ENCODE assay signal across 14 cellular contexts in the genomic region with DNA sequence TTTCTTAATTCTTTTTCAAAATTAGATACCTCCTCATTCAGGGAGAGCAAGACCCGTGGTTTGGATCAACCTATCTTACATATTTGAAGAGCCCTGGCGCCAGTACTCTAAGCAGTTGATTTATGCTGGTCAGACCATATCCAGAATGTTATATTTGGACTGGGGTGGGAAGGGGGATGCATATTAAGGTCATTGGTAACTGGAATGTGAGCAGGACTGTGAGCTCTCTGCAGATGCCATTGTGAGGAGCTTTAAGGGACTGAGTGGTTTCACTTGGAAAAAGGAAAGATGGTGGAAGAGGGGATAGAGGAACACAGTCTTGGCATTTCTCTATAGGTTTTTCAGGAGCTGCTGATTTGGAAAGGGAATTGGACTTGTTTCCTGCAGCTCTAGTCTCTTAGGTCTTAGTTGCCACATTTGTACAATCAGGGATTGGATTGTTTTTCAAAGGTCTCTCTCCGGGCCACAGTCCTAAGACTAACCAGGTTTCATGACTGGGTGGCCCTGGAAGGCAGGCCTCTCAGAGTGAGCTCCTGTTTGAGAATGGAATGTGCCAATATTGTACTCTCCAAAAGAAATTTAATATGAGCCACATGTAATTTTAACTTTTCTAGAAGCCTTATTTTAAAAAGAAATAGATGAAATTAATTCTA. TPM values are rescaled to one million over a fixed set of nuclear protein-coding genes. Genes with fewer than 3 reads are reported as not detected.
DNase-seq lines count a peak whose midpoint lies in the region; ATAC-seq and TF ChIP-seq lines count a peak whose summit lies in the region.
"Had no signal": no experiment of that assay in that cellular context is flagged by ENCODE, and none has a peak within 500 bp of the region (broad histone marks: within the 10 kb centered on the region; RNA-seq: fewer than 3 reads in every experiment).

No MANE protein-coding gene starts in this region.

- no peak overlapping the region for H3K9ac ChIP-seq in fibroblast of lung (ENCODE audit: insufficient read depth, low read length)
- H3K9ac ChIP-seq in smooth muscle cell (ENCODE audit: low read depth) = peak overlapping the region; percentile 11

- H3F3A ChIP-seq in smooth muscle cell (ENCODE audit: low read depth) = peaks cover 19% of the 10 kb centered on the region

- no peaks in the 10 kb centered on the region for H3K79me2 ChIP-seq in fibroblast of lung (ENCODE audit: control insufficient read depth, insufficient read depth, low read length)
- H3K79me2 ChIP-seq in smooth muscle cell (ENCODE audit: low read depth) = no peaks in the 10 kb centered on the region

- H3K4me2 ChIP-seq in fibroblast of lung (ENCODE audit: extremely low read depth, insufficient read depth, low read length) (no peak overlapping the region), smooth muscle cell (peak overlapping the region; percentile 67)

- TF ChIP-seq CTCF in fibroblast of lung (conservative IDR thresholded peaks at IDR 0.05 in 1 of 2, IDR thresholded peaks at IDR 0.05 in 1 of 2; ENCODE audit: low read depth in 1 of 2, low read length in 2 of 2) = no peak
- TF ChIP-seq CTCF in smooth muscle cell (IDR thresholded peaks at IDR 0.05; ENCODE audit: borderline replicate concordance, insufficient read depth, poor library complexity, severe bottlenecking) = no peak

- ATAC-seq in SK-N-SH treated with all-trans-retinoic acid at 6 μM for 48 hours (peak; percentile 8), GM21825 (IDR thresholded peaks at IDR 0.05; ENCODE audit: unreplicated experiment) (no peak), GM18867 (IDR thresholded peaks at IDR 0.05; ENCODE audit: unreplicated experiment) (no peak)
- ATAC-seq: activated CD4-positive, alpha-beta T cell treated with anti-CD3 and anti-CD28 coated beads for 36 hours had no signal

- H4K20me1 ChIP-seq in fibroblast of lung (ENCODE audit: control insufficient read depth, extremely low read depth, insufficient read depth, low read length) (no peaks in the 10 kb centered on the region), smooth muscle cell (ENCODE audit: low read depth) (no peaks in the 10 kb centered on the region)

- WGBS in smooth muscle cell (ENCODE audit: low lambda C conversion rate) = 54% methylated on average over 3 of the region's 3 CpGs

- H2AFZ ChIP-seq in fibroblast of lung (ENCODE audit: low read length) (no peak overlapping the region), smooth muscle cell (ENCODE audit: low read depth) (no peak overlapping the region)

- H3K4me3 ChIP-seq in fibroblast of lung (replicated peaks in 1 of 4; ENCODE audit: control extremely low read depth in 1 of 4, insufficient read depth in 1 of 4, low read depth in 3 of 4, low read length in 4 of 4) = no peak overlapping the region
- no peak overlapping the region for H3K4me3 ChIP-seq in smooth muscle cell
- no peak overlapping the region for H3K4me3 ChIP-seq in MG63
- H3K4me3 ChIP-seq: PC-9 had no signal

- peak overlapping the region; percentile 69 for H3K27ac ChIP-seq in fibroblast of lung (ENCODE audit: insufficient read depth, low read length)
- H3K27ac ChIP-seq in smooth muscle cell (ENCODE audit: low read depth) = peak overlapping the region; percentile 83

- no peaks in the 10 kb centered on the region for H3K27me3 ChIP-seq in fibroblast of lung (ENCODE audit: control insufficient read depth, insufficient read depth, low read length)
- no peaks in the 10 kb centered on the region for H3K27me3 ChIP-seq in smooth muscle cell (ENCODE audit: low read depth)
- no peaks in the 10 kb centered on the region for H3K27me3 ChIP-seq in MG63

- peak; percentile 10 for DNase-seq in GM03348 (ENCODE audit: low spot score)
- no peak for DNase-seq in fibroblast of lung (ENCODE audit: low read depth in 2 of 2)
- DNase-seq in smooth muscle cell (lab: John Stamatoyannopoulos, UW; ENCODE audit: unreplicated experiment) = no peak
- DNase-seq in MG63 = no peak
- DNase-seq in stimulated activated CD4-positive, alpha-beta T cell treated with anti-CD3 and anti-CD28 coated beads, Interleukin-4, amount 100 ng/mL, for 1 hour = no peak
- DNase-seq: activated CD4-positive, alpha-beta T cell treated with anti-CD3 and anti-CD28 coated beads for 36 hours; DMS 273 treated with DMSO at 0.1 percent for 48 hours; NCI-H1930; NCI-H524 treated with DMSO at 0.1 percent for 48 hours; retina had no signal

- H3K4me1 ChIP-seq in fibroblast of lung (ENCODE audit: control insufficient read depth, extremely low read depth, insufficient read depth, low read length) = peaks cover 16% of the 10 kb centered on the region
- peaks cover 24% of the 10 kb centered on the region for H3K4me1 ChIP-seq in smooth muscle cell (ENCODE audit: low read depth)

- H3K36me3 ChIP-seq in fibroblast of lung (ENCODE audit: control insufficient read depth, insufficient read depth, low read length) = no peaks in the 10 kb centered on the region
- H3K36me3 ChIP-seq in smooth muscle cell (ENCODE audit: low read depth) = no peaks in the 10 kb centered on the region
- no peaks in the 10 kb centered on the region for H3K36me3 ChIP-seq in MG63

- H3K9me3 ChIP-seq in fibroblast of lung (ENCODE audit: control insufficient read depth, insufficient read depth, low read depth, low read length) = no peaks in the 10 kb centered on the region
- H3K9me3 ChIP-seq in smooth muscle cell (replicated peaks; ENCODE audit: low read depth) = no peaks in the 10 kb centered on the region
- H3K9me3 ChIP-seq in MG63 = no peaks in the 10 kb centered on the region

TF ChIP-seq in SK-N-SH treated with all-trans-retinoic acid at 6 μM for 48 hours, 23 proteins besides CTCF, POLR2A, EP300 and RAD21:
- TF ChIP-seq CSDC2 (CRISPR knock-in tag; IDR thresholded peaks at IDR 0.05) (peak; percentile 74; the same call in 1 of the 2 replicates), SNAI2 (CRISPR knock-in tag; IDR thresholded peaks at IDR 0.05) (0 out of 2 replicates have a peak, but pooled peaks have one; percentile 38), PPARA (CRISPR knock-in tag; IDR thresholded peaks at IDR 0.05; ENCODE audit: borderline replicate concordance) (no peak)

RNA-seq across cellular contexts. Expression of gene F2R, which starts 25.8 kb away (rescaled TPM):
- total RNA-seq in fibroblast of lung = 164 and 265 TPM in 2 replicates
- 700 and 797 TPM in 2 replicates for polyA plus RNA-seq in fibroblast of lung
- polyA plus RNA-seq in fibroblast of lung (2012) = 319 and 383 TPM in 2 replicates
- 553 and 578 TPM in 2 replicates for polyA minus RNA-seq in fibroblast of lung (ENCODE audit: low replicate concordance)
- 135 and 140 TPM in 2 replicates for total RNA-seq in smooth muscle cell
- 83.3 and 103 TPM in 2 replicates for polyA plus RNA-seq in smooth muscle cell
- 12.5 and 13.4 TPM in 2 replicates for total RNA-seq in MG63 (2014; rRNA removed; shearing (Covaris generic); ENCODE audit: low replicate concordance)
